In genomic region chr4:174069848-174070330, GRCh38 we compare ENCODE assay signal across 18 cellular contexts.
"Had no signal": no experiment of that assay in that cellular context is flagged by ENCODE, and none has a peak within 500 bp of the region (broad histone marks: within the 10 kb centered on the region; RNA-seq: fewer than 3 reads in every experiment).

No MANE protein-coding gene starts in this region.

- H3K27ac ChIP-seq: brain microvascular endothelial cell, coronary artery, esophagus squamous epithelium, thyroid gland had no signal

- H3K27ac Mint-ChIP-seq: activated B cell treated with CpG ODN at 0.5 μM for 24 hours; activated CD4-positive, alpha-beta T cell treated with anti-CD3 and anti-CD28 coated beads, Interleukin-2, amount 10 ng/mL, durations not matched to agents 24 days and 14 days; activated naive CD8-positive, alpha-beta T cell treated with anti-CD3 and anti-CD28 coated beads for 36 hours; activated T-helper 1 cell treated with anti-CD3 and anti-CD28 coated beads, Interleukin-12 subunit alpha, Interleukin-12 subunit beta, Interleukin-2, Interleukin-4 antibody, amounts not matched to agents 30 ng/mL and 10 ng/mL and 1 ng/mL, durations not matched to agents 14 hours and 24 hours and 36 hours; memory B cell; natural killer cell; stimulated activated naive B cell treated with anti-CD40 and anti-IgM and Interleukin-4, amounts not matched to agents 10 μg/mL and 1 μg/mL and 100 μg/mL, for 72 hours had no signal

- H3K27me3 Mint-ChIP-seq: activated B cell treated with CpG ODN at 0.5 μM for 24 hours; activated CD4-positive, alpha-beta T cell treated with anti-CD3 and anti-CD28 coated beads, Interleukin-2, amount 10 ng/mL, durations not matched to agents 24 days and 14 days; activated naive CD8-positive, alpha-beta T cell treated with anti-CD3 and anti-CD28 coated beads for 36 hours; central memory CD8-positive, alpha-beta T cell; memory B cell; stimulated activated naive B cell treated with anti-CD40 and anti-IgM and Interleukin-4, amounts not matched to agents 10 μg/mL and 1 μg/mL and 100 μg/mL, for 72 hours had no signal

- H3K36me3 Mint-ChIP-seq: activated naive CD8-positive, alpha-beta T cell treated with anti-CD3 and anti-CD28 coated beads for 36 hours; memory B cell; natural killer cell; stimulated activated naive B cell treated with anti-CD40 and anti-IgM and Interleukin-4, amounts not matched to agents 10 μg/mL and 1 μg/mL and 100 μg/mL, for 72 hours had no signal

- H3K9me3 Mint-ChIP-seq: activated B cell treated with CpG ODN at 0.5 μM for 24 hours; activated CD4-positive, alpha-beta T cell treated with anti-CD3 and anti-CD28 coated beads, Interleukin-2, amount 10 ng/mL, durations not matched to agents 24 days and 14 days; activated naive CD8-positive, alpha-beta T cell treated with anti-CD3 and anti-CD28 coated beads for 36 hours; activated T-helper 1 cell treated with anti-CD3 and anti-CD28 coated beads, Interleukin-12 subunit alpha, Interleukin-12 subunit beta, Interleukin-2, Interleukin-4 antibody, amounts not matched to agents 30 ng/mL and 10 ng/mL and 1 ng/mL, durations not matched to agents 14 hours and 24 hours and 36 hours; central memory CD8-positive, alpha-beta T cell; stimulated activated naive B cell treated with anti-CD40 and anti-IgM and Interleukin-4, amounts not matched to agents 10 μg/mL and 1 μg/mL and 100 μg/mL, for 72 hours had no signal

- H3K4me3 ChIP-seq: coronary artery, esophagus squamous epithelium, thyroid gland had no signal

- H3K4me3 Mint-ChIP-seq: activated B cell treated with CpG ODN at 0.5 μM for 24 hours; activated CD4-positive, alpha-beta T cell treated with anti-CD3 and anti-CD28 coated beads, Interleukin-2, amount 10 ng/mL, durations not matched to agents 24 days and 14 days; activated naive CD8-positive, alpha-beta T cell treated with anti-CD3 and anti-CD28 coated beads for 36 hours; activated T-helper 1 cell treated with anti-CD3 and anti-CD28 coated beads, Interleukin-12 subunit alpha, Interleukin-12 subunit beta, Interleukin-2, Interleukin-4 antibody, amounts not matched to agents 30 ng/mL and 10 ng/mL and 1 ng/mL, durations not matched to agents 14 hours and 24 hours and 36 hours; central memory CD8-positive, alpha-beta T cell; memory B cell; natural killer cell; stimulated activated naive B cell treated with anti-CD40 and anti-IgM and Interleukin-4, amounts not matched to agents 10 μg/mL and 1 μg/mL and 100 μg/mL, for 72 hours had no signal

- ATAC-seq: left ventricle myocardium superior; natural killer cell; stimulated activated naive B cell treated with anti-CD40 and anti-IgM and Interleukin-4, amounts not matched to agents 10 μg/mL and 1 μg/mL and 100 μg/mL, for 72 hours had no signal

- H3K27me3 ChIP-seq: brain microvascular endothelial cell, esophagus squamous epithelium, thyroid gland had no signal

- FAIRE-seq: urothelium cell line had no signal

- H3K9me3 ChIP-seq: esophagus squamous epithelium, thyroid gland had no signal

- DNase-seq: activated B cell treated with CpG ODN at 0.5 μM for 24 hours; activated CD4-positive, alpha-beta T cell treated with anti-CD3 and anti-CD28 coated beads, Interleukin-2, amount 10 ng/mL, durations not matched to agents 24 days and 14 days; activated CD8-positive, alpha-beta memory T cell treated with anti-CD3 and anti-CD28 coated beads, Interleukin-2, amount 50 U/mL, for 48 hours; activated naive CD8-positive, alpha-beta T cell treated with anti-CD3 and anti-CD28 coated beads for 36 hours; anterior cingulate cortex; brain microvascular endothelial cell; esophagus squamous epithelium; foreskin fibroblast; left ventricle myocardium superior; natural killer cell; stimulated activated CD4-positive, alpha-beta T cell treated with anti-CD3 and anti-CD28 coated beads, Interleukin-4, amount 100 ng/mL, for 1 hour; stimulated activated naive B cell treated with anti-CD40 and anti-IgM and Interleukin-4, amounts not matched to agents 10 μg/mL and 1 μg/mL and 100 μg/mL, for 72 hours; thyroid gland had no signal

- H3K36me3 ChIP-seq: brain microvascular endothelial cell, esophagus squamous epithelium, thyroid gland had no signal

- H3K4me1 ChIP-seq: esophagus squamous epithelium, thyroid gland had no signal

- H3K4me1 Mint-ChIP-seq: activated B cell treated with CpG ODN at 0.5 μM for 24 hours; activated CD4-positive, alpha-beta T cell treated with anti-CD3 and anti-CD28 coated beads, Interleukin-2, amount 10 ng/mL, durations not matched to agents 24 days and 14 days; activated naive CD8-positive, alpha-beta T cell treated with anti-CD3 and anti-CD28 coated beads for 36 hours; central memory CD8-positive, alpha-beta T cell; memory B cell; natural killer cell; stimulated activated naive B cell treated with anti-CD40 and anti-IgM and Interleukin-4, amounts not matched to agents 10 μg/mL and 1 μg/mL and 100 μg/mL, for 72 hours had no signal
